ENCODE assay signal across 9 cellular contexts in the genomic region with DNA sequence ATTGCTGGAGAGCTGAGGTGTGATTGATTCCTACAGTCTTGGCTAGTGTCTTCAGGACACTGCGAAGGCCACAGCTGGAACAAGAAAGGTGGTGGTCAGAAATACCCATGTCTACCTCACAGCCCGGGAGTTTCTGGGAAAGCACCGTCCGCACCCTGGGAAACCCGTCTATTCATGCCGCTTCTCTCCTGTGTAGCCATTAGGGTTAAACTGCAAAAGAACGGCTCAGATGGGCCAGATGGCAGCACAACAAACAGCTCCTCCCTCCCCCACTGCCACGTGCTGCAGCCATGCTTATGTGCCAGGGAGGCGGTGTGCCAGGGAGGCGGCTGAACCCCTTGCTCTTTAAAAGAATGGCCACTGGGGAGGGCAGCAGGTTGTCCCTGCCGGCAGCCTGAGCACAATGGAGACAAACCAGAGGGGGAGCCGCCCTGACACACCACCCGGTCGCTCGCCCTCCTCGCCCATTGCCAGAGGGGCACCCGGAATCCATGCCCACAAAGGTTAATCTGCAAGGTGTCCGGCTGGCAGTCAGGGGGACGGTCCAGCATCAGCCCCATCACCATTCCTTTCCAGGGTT.
DNase-seq lines count a peak whose midpoint lies in the region; ATAC-seq and TF ChIP-seq lines count a peak whose summit lies in the region.
"Had no signal": no experiment of that assay in that cellular context is flagged by ENCODE, and none has a peak within 500 bp of the region (broad histone marks: within the 10 kb centered on the region; RNA-seq: fewer than 3 reads in every experiment).

No MANE protein-coding gene starts in this region.

- H3K36me3 Mint-ChIP-seq in activated naive CD8-positive, alpha-beta T cell: no peaks in the 10 kb centered on the region

- peak overlapping the region; percentile 78 for H3K27ac ChIP-seq in psoas muscle

- H3K4me3 Mint-ChIP-seq in activated naive CD8-positive, alpha-beta T cell: peak overlapping the region; percentile 74

- no peaks in the 10 kb centered on the region for H3K9me3 ChIP-seq in psoas muscle

- DNase-seq in activated CD4-positive, alpha-beta T cell treated with anti-CD3 and anti-CD28 coated beads for 4 hours: peak; percentile 43 to 45
- no peak for DNase-seq in activated CD4-positive, alpha-beta T cell treated with anti-CD3 and anti-CD28 coated beads for 1 hour
- DNase-seq in NCI-H2196 treated with DMSO at 0.1 percent for 48 hours (lab: John Stamatoyannopoulos, UW; ENCODE audit: unreplicated experiment) (peak; percentile 86), left cardiac atrium (peak; percentile 72), psoas muscle (peak; percentile 76 to 92), NCI-H226 (no peak)
- DNase-seq: DND-41 had no signal

- H3K36me3 ChIP-seq in psoas muscle (ENCODE audit: insufficient read depth in 1 of 2, low read depth in 1 of 2): no peaks in the 10 kb centered on the region

- H3K4me1 ChIP-seq in psoas muscle: peaks cover 56% of the 10 kb centered on the region

- WGBS in psoas muscle, 3 donors: 2 to 12% (median 5%) methylated on average over 19 of the region's 19 CpGs

- peaks cover 89% of the 10 kb centered on the region for H3K4me1 Mint-ChIP-seq in activated naive CD8-positive, alpha-beta T cell (ENCODE audit: low read depth)

- peak overlapping the region; percentile 80 for H3K4me3 ChIP-seq in psoas muscle

- peak overlapping the region; percentile 95 for H3K27ac Mint-ChIP-seq in activated naive CD8-positive, alpha-beta T cell

- TF ChIP-seq CTCF in psoas muscle (IDR thresholded peaks at IDR 0.05): peak; percentile 3

- H3K9me3 Mint-ChIP-seq in activated naive CD8-positive, alpha-beta T cell (ENCODE audit: low read depth): no peaks in the 10 kb centered on the region

- no peaks in the 10 kb centered on the region for H3K27me3 ChIP-seq in psoas muscle (ENCODE audit: insufficient read depth in 3 of 3, low read length in 2 of 3)

- no peaks in the 10 kb centered on the region for H3K27me3 Mint-ChIP-seq in activated naive CD8-positive, alpha-beta T cell

- peak; percentile 87 to 91 for ATAC-seq in left cardiac atrium
- ATAC-seq in psoas muscle: peak; percentile 92 to 96 (median 94)
- no peak for ATAC-seq in GM21786 (IDR thresholded peaks at IDR 0.05; ENCODE audit: unreplicated experiment)

- intact Hi-C loops in left cardiac atrium (cut with DNase I): no loop called here
- intact Hi-C loops in psoas muscle (cut with DNase I): loop anchor here (5.0 kb wide), 2 partner anchors 65 to 80 kb away; partner anchors contain the start of gene CYTH1 (in 1 of the 2)

Comparison
In these comparisons a context has a peak if more than half of its experiments do, and no peak if none do; other contexts are left out.
1. DNase-seq: peak in activated CD4-positive, alpha-beta T cell treated with anti-CD3 and anti-CD28 coated beads for 4 hours (2 of 2), NCI-H2196 treated with DMSO at 0.1 percent for 48 hours (single experiment), left cardiac atrium (single experiment) and psoas muscle (2 of 2); none in activated CD4-positive, alpha-beta T cell treated with anti-CD3 and anti-CD28 coated beads for 1 hour (single experiment) and NCI-H226 (single experiment).
2. intact Hi-C loops: an anchor here in psoas muscle (5.0 kb wide); none called in left cardiac atrium.